In genomic region chr21:17585875-17586450, GRCh38 we compare ENCODE assay signal across 8 cellular contexts. TPM values are rescaled to one million over a fixed set of nuclear protein-coding genes. Genes with fewer than 3 reads are reported as not detected.
DNase-seq lines count a peak whose midpoint lies in the region; ATAC-seq and TF ChIP-seq lines count a peak whose summit lies in the region.

No MANE protein-coding gene starts in this region.

- no peak overlapping the region for H3K27ac ChIP-seq in parathyroid adenoma

- no peaks in the 10 kb centered on the region for H4K20me1 ChIP-seq in Loucy (ENCODE audit: insufficient read depth, low read length, poor library complexity, severe bottlenecking)

- no peaks in the 10 kb centered on the region for H3K79me2 ChIP-seq in Loucy (ENCODE audit: insufficient read depth, low read length)
- H3K79me2 ChIP-seq in parathyroid adenoma: no peaks in the 10 kb centered on the region

- H3K36me3 ChIP-seq in Loucy (ENCODE audit: insufficient read depth, low read length) (no peaks in the 10 kb centered on the region), parathyroid adenoma (ENCODE audit: control insufficient read depth, insufficient read depth, low read length) (no peaks in the 10 kb centered on the region)

- H3K4me1 ChIP-seq in Loucy (ENCODE audit: insufficient read depth, low read length, poor library complexity, severe bottlenecking) (no peaks in the 10 kb centered on the region), parathyroid adenoma (no peaks in the 10 kb centered on the region)

- no peak overlapping the region for H3K4me3 ChIP-seq in Loucy (ENCODE audit: low read length, poor library complexity, severe bottlenecking)
- no peak overlapping the region for H3K4me3 ChIP-seq in fibroblast of mammary gland (ENCODE audit: control insufficient read depth, low read depth, low read length)
- H3K4me3 ChIP-seq in parathyroid adenoma (ENCODE audit: low read depth, low read length): no peak overlapping the region

- no peak for ATAC-seq in HG03469 (IDR thresholded peaks at IDR 0.05; ENCODE audit: unreplicated experiment)

- TF ChIP-seq CTCF in Loucy (conservative IDR thresholded peaks at IDR 0.05; ENCODE audit: low read length) (peak; percentile 74), fibroblast of mammary gland (conservative IDR thresholded peaks at IDR 0.05; ENCODE audit: control insufficient read depth, insufficient read depth, low read depth, low read length) (peak; percentile 65), parathyroid adenoma (IDR thresholded peaks at IDR 0.05) (peak; percentile 36)

- H3K9me2 ChIP-seq in Loucy (replicated peaks; ENCODE audit: low read depth, low read length): no peaks in the 10 kb centered on the region

- H3K4me2 ChIP-seq in Loucy (ENCODE audit: low read depth, low read length, poor library complexity, severe bottlenecking): no peak overlapping the region
- H3K4me2 ChIP-seq in parathyroid adenoma (ENCODE audit: low read length): no peak overlapping the region

- no peak overlapping the region for H3K9ac ChIP-seq in Loucy (ENCODE audit: low read depth, low read length, poor library complexity, severe bottlenecking)
- no peak overlapping the region for H3K9ac ChIP-seq in parathyroid adenoma

- H3K27me3 ChIP-seq in Loucy (ENCODE audit: insufficient read depth, low read length, poor library complexity, severe bottlenecking): no peaks in the 10 kb centered on the region
- H3K27me3 ChIP-seq in parathyroid adenoma (ENCODE audit: control insufficient read depth, insufficient read depth, low read length): no peaks in the 10 kb centered on the region

- H2AFZ ChIP-seq in Loucy (ENCODE audit: low read length) (no peak overlapping the region), parathyroid adenoma (no peak overlapping the region)

- H3K9me3 ChIP-seq in Loucy (ENCODE audit: insufficient read depth, low read depth, low read length): no peaks in the 10 kb centered on the region
- no peaks in the 10 kb centered on the region for H3K9me3 ChIP-seq in parathyroid adenoma (ENCODE audit: control insufficient read depth, low read length)

- H3F3A ChIP-seq in Loucy (ENCODE audit: low read depth): no peaks in the 10 kb centered on the region

- DNase-seq in NOMO-1 (lab: John Stamatoyannopoulos, UW; ENCODE audit: unreplicated experiment in 2 of 2) (peak; percentile 14 to 64), NOMO-1 treated with dmso at 0.1 percent for 144 hours (lab: John Stamatoyannopoulos, UW; ENCODE audit: unreplicated experiment) (no peak), SK-N-DZ (ENCODE audit: low spot score) (peak; percentile 44), fibroblast of mammary gland (ENCODE audit: low read depth) (peak; percentile 70), ureter (ENCODE audit: low spot score) (no peak)

RNA-seq across cellular contexts. Expression of gene BTG3, which starts 26.7 kb away (rescaled TPM):
- 38.0 and 57.2 TPM in 2 replicates for polyA plus RNA-seq in SK-N-DZ (2014; cell fraction: cytosol; rRNA removed)
- 29.3 and 40.6 TPM in 2 replicates for polyA plus RNA-seq in SK-N-DZ (2014; cell fraction: nucleus; rRNA removed)
- 29.7 TPM for total RNA-seq in ureter

Comparison
In these comparisons a context has a peak if more than half of its experiments do, and no peak if none do; other contexts are left out.
1. DNase-seq: peak in NOMO-1 (2 of 2), SK-N-DZ (single experiment) and fibroblast of mammary gland (single experiment); none in NOMO-1 treated with dmso at 0.1 percent for 144 hours (single experiment) and ureter (single experiment).
2. Peak in every context shown above with its lines, with median percentiles within 50 percentile points of each other: CTCF ChIP-seq.